ENCODE assay signal across 1 cellular context in the genomic region with DNA sequence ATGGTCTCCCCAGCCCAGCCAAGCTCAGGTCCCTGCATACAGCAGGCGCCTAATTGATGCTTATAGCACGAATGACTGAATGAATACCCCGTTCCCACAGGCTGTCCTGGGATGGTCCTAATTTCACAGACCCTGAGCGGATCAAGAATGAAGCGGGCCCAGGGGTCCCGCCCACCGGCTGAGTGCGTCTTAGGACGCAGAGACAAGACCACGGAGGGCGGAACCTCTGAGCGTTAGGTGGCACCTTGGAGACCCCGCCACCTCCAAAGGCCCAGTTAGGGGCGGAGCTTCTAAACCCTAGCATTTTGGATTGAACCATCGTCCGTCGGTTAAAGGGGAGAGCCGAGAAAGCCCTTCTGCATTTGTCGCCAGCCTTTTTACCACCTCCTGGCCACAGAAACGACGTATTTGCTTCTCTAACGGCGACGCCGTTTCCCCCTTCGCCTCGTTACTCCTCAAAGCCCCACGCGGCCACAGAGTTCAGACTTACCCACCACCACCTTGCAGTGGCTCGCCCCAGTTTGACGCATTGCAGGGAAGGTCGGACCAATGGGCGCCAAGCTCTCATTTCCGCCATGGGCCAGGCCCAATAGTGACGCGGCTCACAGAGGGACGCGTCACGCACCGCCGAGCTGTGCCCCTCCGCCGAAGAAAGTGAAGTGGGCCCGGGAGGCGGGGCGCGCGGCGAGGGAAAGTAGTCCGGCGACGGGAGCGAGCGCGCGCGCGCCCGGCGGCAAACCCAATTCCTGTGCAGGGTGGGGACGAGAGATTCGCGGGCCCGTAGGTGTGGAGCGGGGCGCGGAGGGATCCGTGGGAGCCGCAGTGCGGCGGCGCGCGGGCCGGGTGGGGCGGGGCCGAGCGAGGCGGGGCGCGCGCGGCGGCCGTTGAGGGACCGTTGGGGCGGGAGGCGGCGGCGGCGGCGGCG.
TF ChIP-seq lines count a peak whose summit lies in the region.

No MANE protein-coding gene starts in this region.

TF ChIP-seq in K562, 482 proteins besides CTCF, POLR2A, EP300 and RAD21 (continued from another document and continues in another):
- no peak for TF ChIP-seq NFE2L1 (tag; IDR thresholded peaks at IDR 0.05; ENCODE audit: borderline replicate concordance, low read depth)
- TF ChIP-seq E2F6 (IDR thresholded peaks at IDR 0.05; ENCODE audit: borderline replicate concordance in 1 of 2, extremely low read depth in 1 of 2, insufficient read depth in 1 of 2, insufficient read length in 1 of 2, low read depth in 1 of 2, low read length in 1 of 2, poor library complexity in 1 of 2, severe bottlenecking in 1 of 2) = peak in 1 of 2 experiments; percentile 46
- TF ChIP-seq EP400 (IDR thresholded peaks at IDR 0.05) = peak; percentile 99
- peak; percentile 87 for TF ChIP-seq FOSL1 (tag; conservative IDR thresholded peaks at IDR 0.05)
- TF ChIP-seq ZNF444 (CRISPR knock-in tag; IDR thresholded peaks at IDR 0.05) = no peak
- TF ChIP-seq SREBF2 (CRISPR knock-in tag; IDR thresholded peaks at IDR 0.05) = no peak
- TF ChIP-seq ZNF79 (CRISPR knock-in tag; IDR thresholded peaks at IDR 0.05; ENCODE audit: low read depth) = 0 out of 2 replicates have a peak, but pooled peaks have one; percentile 44
- no peak for TF ChIP-seq SRSF7 (optimal IDR thresholded peaks at IDR 0.05; ENCODE audit: low read depth, low read length)
- TF ChIP-seq MTA2 (IDR thresholded peaks at IDR 0.05; ENCODE audit: low read depth) = no peak
- TF ChIP-seq, protein P1, sequence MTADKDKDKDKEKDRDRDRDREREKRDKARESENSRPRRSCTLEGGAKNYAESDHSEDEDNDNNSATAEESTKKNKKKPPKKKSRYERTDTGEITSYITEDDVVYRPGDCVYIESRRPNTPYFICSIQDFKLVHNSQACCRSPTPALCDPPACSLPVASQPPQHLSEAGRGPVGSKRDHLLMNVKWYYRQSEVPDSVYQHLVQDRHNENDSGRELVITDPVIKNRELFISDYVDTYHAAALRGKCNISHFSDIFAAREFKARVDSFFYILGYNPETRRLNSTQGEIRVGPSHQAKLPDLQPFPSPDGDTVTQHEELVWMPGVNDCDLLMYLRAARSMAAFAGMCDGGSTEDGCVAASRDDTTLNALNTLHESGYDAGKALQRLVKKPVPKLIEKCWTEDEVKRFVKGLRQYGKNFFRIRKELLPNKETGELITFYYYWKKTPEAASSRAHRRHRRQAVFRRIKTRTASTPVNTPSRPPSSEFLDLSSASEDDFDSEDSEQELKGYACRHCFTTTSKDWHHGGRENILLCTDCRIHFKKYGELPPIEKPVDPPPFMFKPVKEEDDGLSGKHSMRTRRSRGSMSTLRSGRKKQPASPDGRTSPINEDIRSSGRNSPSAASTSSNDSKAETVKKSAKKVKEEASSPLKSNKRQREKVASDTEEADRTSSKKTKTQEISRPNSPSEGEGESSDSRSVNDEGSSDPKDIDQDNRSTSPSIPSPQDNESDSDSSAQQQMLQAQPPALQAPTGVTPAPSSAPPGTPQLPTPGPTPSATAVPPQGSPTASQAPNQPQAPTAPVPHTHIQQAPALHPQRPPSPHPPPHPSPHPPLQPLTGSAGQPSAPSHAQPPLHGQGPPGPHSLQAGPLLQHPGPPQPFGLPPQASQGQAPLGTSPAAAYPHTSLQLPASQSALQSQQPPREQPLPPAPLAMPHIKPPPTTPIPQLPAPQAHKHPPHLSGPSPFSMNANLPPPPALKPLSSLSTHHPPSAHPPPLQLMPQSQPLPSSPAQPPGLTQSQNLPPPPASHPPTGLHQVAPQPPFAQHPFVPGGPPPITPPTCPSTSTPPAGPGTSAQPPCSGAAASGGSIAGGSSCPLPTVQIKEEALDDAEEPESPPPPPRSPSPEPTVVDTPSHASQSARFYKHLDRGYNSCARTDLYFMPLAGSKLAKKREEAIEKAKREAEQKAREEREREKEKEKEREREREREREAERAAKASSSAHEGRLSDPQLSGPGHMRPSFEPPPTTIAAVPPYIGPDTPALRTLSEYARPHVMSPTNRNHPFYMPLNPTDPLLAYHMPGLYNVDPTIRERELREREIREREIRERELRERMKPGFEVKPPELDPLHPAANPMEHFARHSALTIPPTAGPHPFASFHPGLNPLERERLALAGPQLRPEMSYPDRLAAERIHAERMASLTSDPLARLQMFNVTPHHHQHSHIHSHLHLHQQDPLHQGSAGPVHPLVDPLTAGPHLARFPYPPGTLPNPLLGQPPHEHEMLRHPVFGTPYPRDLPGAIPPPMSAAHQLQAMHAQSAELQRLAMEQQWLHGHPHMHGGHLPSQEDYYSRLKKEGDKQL (CRISPR knock-in tag; IDR thresholded peaks at IDR 0.05; ENCODE audit: borderline replicate concordance) = no peak
- no peak for TF ChIP-seq PPARD (CRISPR knock-in tag; IDR thresholded peaks at IDR 0.05)
- no peak for TF ChIP-seq PTRF (tag; IDR thresholded peaks at IDR 0.05)
- TF ChIP-seq, protein P2, sequence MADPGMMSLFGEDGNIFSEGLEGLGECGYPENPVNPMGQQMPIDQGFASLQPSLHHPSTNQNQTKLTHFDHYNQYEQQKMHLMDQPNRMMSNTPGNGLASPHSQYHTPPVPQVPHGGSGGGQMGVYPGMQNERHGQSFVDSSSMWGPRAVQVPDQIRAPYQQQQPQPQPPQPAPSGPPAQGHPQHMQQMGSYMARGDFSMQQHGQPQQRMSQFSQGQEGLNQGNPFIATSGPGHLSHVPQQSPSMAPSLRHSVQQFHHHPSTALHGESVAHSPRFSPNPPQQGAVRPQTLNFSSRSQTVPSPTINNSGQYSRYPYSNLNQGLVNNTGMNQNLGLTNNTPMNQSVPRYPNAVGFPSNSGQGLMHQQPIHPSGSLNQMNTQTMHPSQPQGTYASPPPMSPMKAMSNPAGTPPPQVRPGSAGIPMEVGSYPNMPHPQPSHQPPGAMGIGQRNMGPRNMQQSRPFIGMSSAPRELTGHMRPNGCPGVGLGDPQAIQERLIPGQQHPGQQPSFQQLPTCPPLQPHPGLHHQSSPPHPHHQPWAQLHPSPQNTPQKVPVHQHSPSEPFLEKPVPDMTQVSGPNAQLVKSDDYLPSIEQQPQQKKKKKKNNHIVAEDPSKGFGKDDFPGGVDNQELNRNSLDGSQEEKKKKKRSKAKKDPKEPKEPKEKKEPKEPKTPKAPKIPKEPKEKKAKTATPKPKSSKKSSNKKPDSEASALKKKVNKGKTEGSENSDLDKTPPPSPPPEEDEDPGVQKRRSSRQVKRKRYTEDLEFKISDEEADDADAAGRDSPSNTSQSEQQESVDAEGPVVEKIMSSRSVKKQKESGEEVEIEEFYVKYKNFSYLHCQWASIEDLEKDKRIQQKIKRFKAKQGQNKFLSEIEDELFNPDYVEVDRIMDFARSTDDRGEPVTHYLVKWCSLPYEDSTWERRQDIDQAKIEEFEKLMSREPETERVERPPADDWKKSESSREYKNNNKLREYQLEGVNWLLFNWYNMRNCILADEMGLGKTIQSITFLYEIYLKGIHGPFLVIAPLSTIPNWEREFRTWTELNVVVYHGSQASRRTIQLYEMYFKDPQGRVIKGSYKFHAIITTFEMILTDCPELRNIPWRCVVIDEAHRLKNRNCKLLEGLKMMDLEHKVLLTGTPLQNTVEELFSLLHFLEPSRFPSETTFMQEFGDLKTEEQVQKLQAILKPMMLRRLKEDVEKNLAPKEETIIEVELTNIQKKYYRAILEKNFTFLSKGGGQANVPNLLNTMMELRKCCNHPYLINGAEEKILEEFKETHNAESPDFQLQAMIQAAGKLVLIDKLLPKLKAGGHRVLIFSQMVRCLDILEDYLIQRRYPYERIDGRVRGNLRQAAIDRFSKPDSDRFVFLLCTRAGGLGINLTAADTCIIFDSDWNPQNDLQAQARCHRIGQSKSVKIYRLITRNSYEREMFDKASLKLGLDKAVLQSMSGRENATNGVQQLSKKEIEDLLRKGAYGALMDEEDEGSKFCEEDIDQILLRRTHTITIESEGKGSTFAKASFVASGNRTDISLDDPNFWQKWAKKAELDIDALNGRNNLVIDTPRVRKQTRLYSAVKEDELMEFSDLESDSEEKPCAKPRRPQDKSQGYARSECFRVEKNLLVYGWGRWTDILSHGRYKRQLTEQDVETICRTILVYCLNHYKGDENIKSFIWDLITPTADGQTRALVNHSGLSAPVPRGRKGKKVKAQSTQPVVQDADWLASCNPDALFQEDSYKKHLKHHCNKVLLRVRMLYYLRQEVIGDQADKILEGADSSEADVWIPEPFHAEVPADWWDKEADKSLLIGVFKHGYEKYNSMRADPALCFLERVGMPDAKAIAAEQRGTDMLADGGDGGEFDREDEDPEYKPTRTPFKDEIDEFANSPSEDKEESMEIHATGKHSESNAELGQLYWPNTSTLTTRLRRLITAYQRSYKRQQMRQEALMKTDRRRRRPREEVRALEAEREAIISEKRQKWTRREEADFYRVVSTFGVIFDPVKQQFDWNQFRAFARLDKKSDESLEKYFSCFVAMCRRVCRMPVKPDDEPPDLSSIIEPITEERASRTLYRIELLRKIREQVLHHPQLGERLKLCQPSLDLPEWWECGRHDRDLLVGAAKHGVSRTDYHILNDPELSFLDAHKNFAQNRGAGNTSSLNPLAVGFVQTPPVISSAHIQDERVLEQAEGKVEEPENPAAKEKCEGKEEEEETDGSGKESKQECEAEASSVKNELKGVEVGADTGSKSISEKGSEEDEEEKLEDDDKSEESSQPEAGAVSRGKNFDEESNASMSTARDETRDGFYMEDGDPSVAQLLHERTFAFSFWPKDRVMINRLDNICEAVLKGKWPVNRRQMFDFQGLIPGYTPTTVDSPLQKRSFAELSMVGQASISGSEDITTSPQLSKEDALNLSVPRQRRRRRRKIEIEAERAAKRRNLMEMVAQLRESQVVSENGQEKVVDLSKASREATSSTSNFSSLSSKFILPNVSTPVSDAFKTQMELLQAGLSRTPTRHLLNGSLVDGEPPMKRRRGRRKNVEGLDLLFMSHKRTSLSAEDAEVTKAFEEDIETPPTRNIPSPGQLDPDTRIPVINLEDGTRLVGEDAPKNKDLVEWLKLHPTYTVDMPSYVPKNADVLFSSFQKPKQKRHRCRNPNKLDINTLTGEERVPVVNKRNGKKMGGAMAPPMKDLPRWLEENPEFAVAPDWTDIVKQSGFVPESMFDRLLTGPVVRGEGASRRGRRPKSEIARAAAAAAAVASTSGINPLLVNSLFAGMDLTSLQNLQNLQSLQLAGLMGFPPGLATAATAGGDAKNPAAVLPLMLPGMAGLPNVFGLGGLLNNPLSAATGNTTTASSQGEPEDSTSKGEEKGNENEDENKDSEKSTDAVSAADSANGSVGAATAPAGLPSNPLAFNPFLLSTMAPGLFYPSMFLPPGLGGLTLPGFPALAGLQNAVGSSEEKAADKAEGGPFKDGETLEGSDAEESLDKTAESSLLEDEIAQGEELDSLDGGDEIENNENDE (IDR thresholded peaks at IDR 0.05; ENCODE audit: low read depth, low read length) = no peak
- peak in 1 of 2 experiments; percentile 22; a peak in 1 of 4 replicates for TF ChIP-seq SIX5 (IDR thresholded peaks at IDR 0.05; ENCODE audit: borderline replicate concordance in 1 of 2, insufficient read depth in 1 of 2, low read depth in 1 of 2, low read length in 2 of 2)
- TF ChIP-seq TFAP4 (CRISPR knock-in tag; IDR thresholded peaks at IDR 0.05; ENCODE audit: borderline replicate concordance) = peak; percentile 82
- no peak for TF ChIP-seq PRPF4 (IDR thresholded peaks at IDR 0.05; ENCODE audit: insufficient read depth, low read depth, low read length, poor library complexity, severe bottlenecking)
- TF ChIP-seq ZNF699 (CRISPR knock-in tag; IDR thresholded peaks at IDR 0.05; ENCODE audit: insufficient replicate concordance) = no peak
- TF ChIP-seq, protein P3, sequence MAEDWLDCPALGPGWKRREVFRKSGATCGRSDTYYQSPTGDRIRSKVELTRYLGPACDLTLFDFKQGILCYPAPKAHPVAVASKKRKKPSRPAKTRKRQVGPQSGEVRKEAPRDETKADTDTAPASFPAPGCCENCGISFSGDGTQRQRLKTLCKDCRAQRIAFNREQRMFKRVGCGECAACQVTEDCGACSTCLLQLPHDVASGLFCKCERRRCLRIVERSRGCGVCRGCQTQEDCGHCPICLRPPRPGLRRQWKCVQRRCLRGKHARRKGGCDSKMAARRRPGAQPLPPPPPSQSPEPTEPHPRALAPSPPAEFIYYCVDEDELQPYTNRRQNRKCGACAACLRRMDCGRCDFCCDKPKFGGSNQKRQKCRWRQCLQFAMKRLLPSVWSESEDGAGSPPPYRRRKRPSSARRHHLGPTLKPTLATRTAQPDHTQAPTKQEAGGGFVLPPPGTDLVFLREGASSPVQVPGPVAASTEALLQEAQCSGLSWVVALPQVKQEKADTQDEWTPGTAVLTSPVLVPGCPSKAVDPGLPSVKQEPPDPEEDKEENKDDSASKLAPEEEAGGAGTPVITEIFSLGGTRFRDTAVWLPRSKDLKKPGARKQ (CRISPR knock-in tag; IDR thresholded peaks at IDR 0.05) = no peak
- peak; percentile 66; the same call in 1 of the 2 replicates for TF ChIP-seq TAF7 (tag; IDR thresholded peaks at IDR 0.05)
- TF ChIP-seq SLC30A9 (CRISPR knock-in tag; IDR thresholded peaks at IDR 0.05) = no peak
- TF ChIP-seq, protein P4, sequence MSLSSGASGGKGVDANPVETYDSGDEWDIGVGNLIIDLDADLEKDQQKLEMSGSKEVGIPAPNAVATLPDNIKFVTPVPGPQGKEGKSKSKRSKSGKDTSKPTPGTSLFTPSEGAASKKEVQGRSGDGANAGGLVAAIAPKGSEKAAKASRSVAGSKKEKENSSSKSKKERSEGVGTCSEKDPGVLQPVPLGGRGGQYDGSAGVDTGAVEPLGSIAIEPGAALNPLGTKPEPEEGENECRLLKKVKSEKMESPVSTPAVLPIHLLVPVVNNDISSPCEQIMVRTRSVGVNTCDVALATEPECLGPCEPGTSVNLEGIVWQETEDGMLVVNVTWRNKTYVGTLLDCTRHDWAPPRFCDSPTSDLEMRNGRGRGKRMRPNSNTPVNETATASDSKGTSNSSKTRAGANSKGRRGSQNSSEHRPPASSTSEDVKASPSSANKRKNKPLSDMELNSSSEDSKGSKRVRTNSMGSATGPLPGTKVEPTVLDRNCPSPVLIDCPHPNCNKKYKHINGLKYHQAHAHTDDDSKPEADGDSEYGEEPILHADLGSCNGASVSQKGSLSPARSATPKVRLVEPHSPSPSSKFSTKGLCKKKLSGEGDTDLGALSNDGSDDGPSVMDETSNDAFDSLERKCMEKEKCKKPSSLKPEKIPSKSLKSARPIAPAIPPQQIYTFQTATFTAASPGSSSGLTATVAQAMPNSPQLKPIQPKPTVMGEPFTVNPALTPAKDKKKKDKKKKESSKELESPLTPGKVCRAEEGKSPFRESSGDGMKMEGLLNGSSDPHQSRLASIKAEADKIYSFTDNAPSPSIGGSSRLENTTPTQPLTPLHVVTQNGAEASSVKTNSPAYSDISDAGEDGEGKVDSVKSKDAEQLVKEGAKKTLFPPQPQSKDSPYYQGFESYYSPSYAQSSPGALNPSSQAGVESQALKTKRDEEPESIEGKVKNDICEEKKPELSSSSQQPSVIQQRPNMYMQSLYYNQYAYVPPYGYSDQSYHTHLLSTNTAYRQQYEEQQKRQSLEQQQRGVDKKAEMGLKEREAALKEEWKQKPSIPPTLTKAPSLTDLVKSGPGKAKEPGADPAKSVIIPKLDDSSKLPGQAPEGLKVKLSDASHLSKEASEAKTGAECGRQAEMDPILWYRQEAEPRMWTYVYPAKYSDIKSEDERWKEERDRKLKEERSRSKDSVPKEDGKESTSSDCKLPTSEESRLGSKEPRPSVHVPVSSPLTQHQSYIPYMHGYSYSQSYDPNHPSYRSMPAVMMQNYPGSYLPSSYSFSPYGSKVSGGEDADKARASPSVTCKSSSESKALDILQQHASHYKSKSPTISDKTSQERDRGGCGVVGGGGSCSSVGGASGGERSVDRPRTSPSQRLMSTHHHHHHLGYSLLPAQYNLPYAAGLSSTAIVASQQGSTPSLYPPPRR (CRISPR knock-in tag; IDR thresholded peaks at IDR 0.05; ENCODE audit: borderline replicate concordance) = no peak
